ENCODE assay signal across 16 cellular contexts in genomic region chr2:237341872-237342271, GRCh38.
A peak's percentile ranks its signal among the peaks of the same experiment; 100 is the strongest.
DNase-seq lines count a peak whose midpoint lies in the region; ATAC-seq, FAIRE-seq and TF ChIP-seq lines count a peak whose summit lies in the region.
"Had no signal": no experiment of that assay in that cellular context is flagged by ENCODE, and none has a peak within 500 bp of the region (broad histone marks: within the 10 kb centered on the region; RNA-seq: fewer than 3 reads in every experiment).

No MANE protein-coding gene starts in this region.

- H3K36me3 ChIP-seq in breast epithelium (no peaks in the 10 kb centered on the region), bronchial epithelial cell (ENCODE audit: control insufficient read depth, insufficient read depth, low read length) (no peaks in the 10 kb centered on the region), subcutaneous abdominal adipose tissue (ENCODE audit: control insufficient read depth in 5 of 5, insufficient read depth in 5 of 5, low read length in 5 of 5) (peaks cover 4 to 76% (median 48%) of the 10 kb centered on the region in 5 donors)

- no peaks in the 10 kb centered on the region for H3K27me3 ChIP-seq in breast epithelium
- H3K27me3 ChIP-seq in bronchial epithelial cell (ENCODE audit: control insufficient read depth, insufficient read depth, low read length) = peaks cover 4% of the 10 kb centered on the region
- no peaks in the 10 kb centered on the region for H3K27me3 ChIP-seq in subcutaneous abdominal adipose tissue (ENCODE audit: control insufficient read depth in 5 of 5, insufficient read depth in 4 of 5, low read length in 5 of 5)

- H3K4me1 Mint-ChIP-seq in MCF 10A (ENCODE audit: insufficient read depth, unreplicated experiment) = peaks cover 5% of the 10 kb centered on the region
- H3K4me1 Mint-ChIP-seq in stimulated activated naive CD8-positive, alpha-beta T cell treated with anti-CD3 and anti-CD28 coated beads, Interleukin-15, amount 100 ng/mL, for 72 hours = no peaks in the 10 kb centered on the region
- H3K4me1 Mint-ChIP-seq: naive thymus-derived CD8-positive, alpha-beta T cell had no signal

- POLR2A ChIA-PET in MCF 10A (lab: Yijun Ruan, JAX) = no interaction called here

- TF ChIP-seq POLR2A in breast epithelium (IDR thresholded peaks at IDR 0.05) = no peak

- H3K4me3 ChIP-seq in breast epithelium = no peak overlapping the region
- no peak overlapping the region for H3K4me3 ChIP-seq in bronchial epithelial cell (ENCODE audit: low read depth, low read length)
- no peak overlapping the region for H3K4me3 ChIP-seq in subcutaneous abdominal adipose tissue (ENCODE audit: low read depth in 1 of 5, low read length in 5 of 5)
- H3K4me3 ChIP-seq: skin epidermis had no signal

- ATAC-seq in stimulated activated naive CD8-positive, alpha-beta T cell treated with anti-CD3 and anti-CD28 coated beads, Interleukin-15, amount 100 ng/mL, for 72 hours = no peak
- ATAC-seq in GM18907 (IDR thresholded peaks at IDR 0.05; ENCODE audit: unreplicated experiment) = no peak
- ATAC-seq: activated naive CD4-positive, alpha-beta T cell treated with anti-CD3 and anti-CD28 coated beads, Interleukin-2, amount 50 U/mL, for 72 hours; naive thymus-derived CD8-positive, alpha-beta T cell had no signal

- H3K9me3 ChIP-seq in breast epithelium (no peaks in the 10 kb centered on the region), subcutaneous abdominal adipose tissue (ENCODE audit: control insufficient read depth in 5 of 5, low read length in 5 of 5) (no peaks in the 10 kb centered on the region)

- BruUV-seq in MCF 10A (replicated peaks; lab: Mats Ljungman, UMichigan) = no TSS peak

- no peak overlapping the region for H3K9ac ChIP-seq in subcutaneous abdominal adipose tissue (ENCODE audit: low read length in 5 of 5)

- H3K9me3 Mint-ChIP-seq in MCF 10A (ENCODE audit: unreplicated experiment) = no peaks in the 10 kb centered on the region
- no peaks in the 10 kb centered on the region for H3K9me3 Mint-ChIP-seq in stimulated activated naive CD8-positive, alpha-beta T cell treated with anti-CD3 and anti-CD28 coated beads, Interleukin-15, amount 100 ng/mL, for 72 hours
- H3K9me3 Mint-ChIP-seq: activated naive CD4-positive, alpha-beta T cell treated with anti-CD3 and anti-CD28 coated beads, Interleukin-2, amount 50 U/mL, for 72 hours; naive thymus-derived CD8-positive, alpha-beta T cell; stimulated activated naive CD8-positive, alpha-beta T cell treated with anti-CD3 and anti-CD28 coated beads, Interleukin-15, Interleukin-2, amounts not matched to agents 100 ng/mL and 50 ng/mL, for 24 hours had no signal

- intact Hi-C loops in breast epithelium (cut with DNase I; ENCODE audit: low total_unique reads) (no loop called here), MCF 10A (cut with micrococcal nuclease) (no loop called here)

- DNase-seq in breast epithelium (ENCODE audit: low spot score in 2 of 2) = no peak
- no peak for DNase-seq in MCF 10A (ENCODE audit: unreplicated experiment)
- DNase-seq in bronchial epithelial cell (ENCODE audit: low read depth) = peak; percentile 13
- DNase-seq in lung microvascular endothelial cell (ENCODE audit: low read depth in 2 of 2) = peak; percentile 57 to 75
- DNase-seq in stimulated activated naive CD8-positive, alpha-beta T cell treated with anti-CD3 and anti-CD28 coated beads, Interleukin-15, amount 100 ng/mL, for 72 hours = no peak
- DNase-seq in KG1 (lab: John Stamatoyannopoulos, UW) = no peak
- DNase-seq: activated CD4-positive, alpha-beta T cell treated with anti-CD3 and anti-CD28 coated beads for 4 hours; cerebellar nuclear complex; naive thymus-derived CD8-positive, alpha-beta T cell had no signal

- no peaks in the 10 kb centered on the region for H3K36me3 Mint-ChIP-seq in MCF 10A (ENCODE audit: insufficient read depth, unreplicated experiment)
- H3K36me3 Mint-ChIP-seq: activated naive CD4-positive, alpha-beta T cell treated with anti-CD3 and anti-CD28 coated beads, Interleukin-2, amount 50 U/mL, for 72 hours had no signal

- H3K4me3 Mint-ChIP-seq in MCF 10A (ENCODE audit: unreplicated experiment) = no peak overlapping the region
- H3K4me3 Mint-ChIP-seq in stimulated activated naive CD8-positive, alpha-beta T cell treated with anti-CD3 and anti-CD28 coated beads, Interleukin-15, amount 100 ng/mL, for 72 hours = no peak overlapping the region
- H3K4me3 Mint-ChIP-seq: naive thymus-derived CD8-positive, alpha-beta T cell; stimulated activated naive CD8-positive, alpha-beta T cell treated with anti-CD3 and anti-CD28 coated beads, Interleukin-15, Interleukin-2, amounts not matched to agents 100 ng/mL and 50 ng/mL, for 24 hours had no signal

- no peak overlapping the region for H3K27ac Mint-ChIP-seq in MCF 10A (ENCODE audit: low read depth, unreplicated experiment)
- no peak overlapping the region for H3K27ac Mint-ChIP-seq in stimulated activated naive CD8-positive, alpha-beta T cell treated with anti-CD3 and anti-CD28 coated beads, Interleukin-15, amount 100 ng/mL, for 72 hours
- H3K27ac Mint-ChIP-seq: stimulated activated naive CD8-positive, alpha-beta T cell treated with anti-CD3 and anti-CD28 coated beads, Interleukin-15, Interleukin-2, amounts not matched to agents 100 ng/mL and 50 ng/mL, for 24 hours had no signal

- CTCF ChIA-PET in MCF 10A (lab: Yijun Ruan, JAX) = interaction anchor here (1.2 kb wide), 1 partner anchor 11 kb away, joined by 4 read pairs; no protein-coding TSS in a partner anchor

- no peaks in the 10 kb centered on the region for H3K27me3 Mint-ChIP-seq in MCF 10A (ENCODE audit: insufficient read depth, unreplicated experiment)
- H3K27me3 Mint-ChIP-seq in stimulated activated naive CD8-positive, alpha-beta T cell treated with anti-CD3 and anti-CD28 coated beads, Interleukin-15, amount 100 ng/mL, for 72 hours = no peaks in the 10 kb centered on the region
- H3K27me3 Mint-ChIP-seq: naive thymus-derived CD8-positive, alpha-beta T cell; stimulated activated naive CD8-positive, alpha-beta T cell treated with anti-CD3 and anti-CD28 coated beads, Interleukin-15, Interleukin-2, amounts not matched to agents 100 ng/mL and 50 ng/mL, for 24 hours had no signal

- peak overlapping the region; percentile 19 to 38 for H3K27ac ChIP-seq in breast epithelium
- peak overlapping the region; percentile 52 for H3K27ac ChIP-seq in subcutaneous abdominal adipose tissue (ENCODE audit: low read depth, low read length)

- TF ChIP-seq CTCF in breast epithelium (IDR thresholded peaks at IDR 0.05) (no peak), MCF 10A (IDR thresholded peaks at IDR 0.05; ENCODE audit: unreplicated experiment) (no peak), bronchial epithelial cell (IDR thresholded peaks at IDR 0.05; ENCODE audit: insufficient read depth, low read length, severe bottlenecking) (no peak)

- no peak for FAIRE-seq in bronchial epithelial cell (lab: Jason Lieb, UNC)
- FAIRE-seq: endothelial cell of umbilical vein, GM18507 had no signal

- H3K4me1 ChIP-seq in breast epithelium (no peaks in the 10 kb centered on the region), subcutaneous abdominal adipose tissue (ENCODE audit: control insufficient read depth in 5 of 5, insufficient read depth in 5 of 5, low read length in 5 of 5) (peaks cover 0 to 7% (median 0%) of the 10 kb centered on the region in 5 donors)

Comparison
In these comparisons a context has a peak if more than half of its experiments do, and no peak if none do; other contexts are left out.
1. DNase-seq: peak in bronchial epithelial cell (single experiment) and lung microvascular endothelial cell (2 of 2); none in breast epithelium (0 of 2), MCF 10A (single experiment), stimulated activated naive CD8-positive, alpha-beta T cell treated with anti-CD3 and anti-CD28 coated beads, Interleukin-15, amount 100 ng/mL, for 72 hours (0 of 2) and KG1 (single experiment).